ENCODE assay signal across 8 cellular contexts in the genomic region with DNA sequence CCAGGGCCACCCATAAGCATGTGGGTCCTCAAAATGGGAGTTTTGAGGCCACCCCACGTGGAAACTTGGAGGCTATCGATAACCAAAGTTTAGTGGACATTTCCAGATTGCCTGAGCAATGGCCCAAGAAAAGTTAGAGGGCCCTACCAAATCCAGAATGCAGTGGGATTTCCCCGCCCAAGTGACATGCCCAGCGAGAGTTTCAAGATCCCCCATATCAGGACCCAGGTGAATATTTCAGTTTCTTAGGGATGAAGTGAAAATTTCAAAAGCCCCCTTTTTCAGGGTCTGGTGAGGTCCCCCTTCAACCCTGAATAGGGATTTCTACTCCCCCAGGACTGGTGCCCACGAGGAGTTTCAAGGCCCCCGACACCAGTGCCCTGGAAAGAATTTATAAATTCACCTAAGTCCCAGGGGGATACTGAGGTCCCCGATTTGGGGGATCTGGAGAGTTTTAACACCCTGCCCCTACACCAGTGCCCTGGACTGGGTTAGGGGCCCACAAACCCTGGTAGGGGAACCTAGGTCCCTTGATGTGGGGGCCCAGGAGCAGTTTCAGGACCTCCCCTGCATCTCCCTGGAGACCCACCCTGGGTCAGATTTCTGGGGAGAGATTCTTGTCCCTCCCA. TPM values are rescaled to one million over a fixed set of nuclear protein-coding genes. Genes with fewer than 3 reads are reported as not detected.
DNase-seq lines count a peak whose midpoint lies in the region; ATAC-seq and TF ChIP-seq lines count a peak whose summit lies in the region.

No MANE protein-coding gene starts in this region.

- peak overlapping the region; percentile 93 for H3K27ac Mint-ChIP-seq in activated B cell treated with CpG ODN at 0.5 μM for 24 hours

- ATAC-seq in Right ventricle myocardium inferior (no peak), activated B cell treated with CpG ODN at 0.5 μM for 24 hours (ENCODE audit: low read depth) (no peak), left lung (no peak)

- H3K27ac ChIP-seq in left ventricle myocardium inferior (replicated peaks) (peak overlapping the region; percentile 89), left lung (peak overlapping the region; percentile 86 to 89), urinary bladder (ENCODE audit: low read depth) (no peak overlapping the region)

- H3K36me3 ChIP-seq in left ventricle myocardium inferior = no peaks in the 10 kb centered on the region
- H3K36me3 ChIP-seq in left lung = peaks cover 0 to 28% of the 10 kb centered on the region in 2 donors
- H3K36me3 ChIP-seq in urinary bladder (ENCODE audit: insufficient read depth) = no peaks in the 10 kb centered on the region

- H3K4me3 ChIP-seq in left ventricle myocardium inferior (peak overlapping the region; percentile 71), left lung (peak overlapping the region; percentile 21 to 66), urinary bladder (ENCODE audit: low read depth, low read length) (peak overlapping the region; percentile 38)

- H3K4me3 Mint-ChIP-seq in activated B cell treated with CpG ODN at 0.5 μM for 24 hours = peak overlapping the region; percentile 92

- H3K27me3 ChIP-seq in left ventricle myocardium inferior (ENCODE audit: low read depth) = peaks cover 27% of the 10 kb centered on the region
- no peaks in the 10 kb centered on the region for H3K27me3 ChIP-seq in left lung

- H3K4me1 ChIP-seq in left ventricle myocardium inferior (peaks cover 28% of the 10 kb centered on the region), left lung (peaks cover 0 to 52% of the 10 kb centered on the region in 2 donors), urinary bladder (ENCODE audit: insufficient read depth) (no peaks in the 10 kb centered on the region)

- H3K9me3 Mint-ChIP-seq in activated B cell treated with CpG ODN at 0.5 μM for 24 hours = no peaks in the 10 kb centered on the region

- H3K9me3 ChIP-seq in left ventricle myocardium inferior (replicated peaks) = no peaks in the 10 kb centered on the region
- no peaks in the 10 kb centered on the region for H3K9me3 ChIP-seq in left lung

- WGBS in urinary bladder = 88% methylated on average over 7 of the region's 7 CpGs

- no peak for TF ChIP-seq CTCF in left ventricle myocardium inferior (IDR thresholded peaks at IDR 0.05; ENCODE audit: borderline replicate concordance)
- no peak for TF ChIP-seq CTCF in activated B cell treated with CpG ODN at 0.5 μM for 24 hours (IDR thresholded peaks at IDR 0.05)
- TF ChIP-seq CTCF in left lung (IDR thresholded peaks at IDR 0.05) = no peak

- POLR2A ChIA-PET in activated B cell treated with CpG ODN at 0.5 μM for 24 hours (lab: Charles Lee) = interaction anchor here (0.5 to 3.3 kb wide), 18 partner anchors 9 to 984 kb away, joined by 3 to 60 read pairs (median 4); a partner anchor contains a TSS

- peaks cover 41% of the 10 kb centered on the region for H3K36me3 Mint-ChIP-seq in activated B cell treated with CpG ODN at 0.5 μM for 24 hours (ENCODE audit: low read depth)

- CTCF ChIA-PET in activated B cell treated with CpG ODN at 0.5 μM for 24 hours (lab: Charles Lee) = interaction anchor here (1.1 kb wide), 1 partner anchor 15 kb away, joined by 5 read pairs; a partner anchor contains a TSS

- H3K4me1 Mint-ChIP-seq in activated B cell treated with CpG ODN at 0.5 μM for 24 hours = peaks cover 49% of the 10 kb centered on the region

- no peaks in the 10 kb centered on the region for H3K27me3 Mint-ChIP-seq in activated B cell treated with CpG ODN at 0.5 μM for 24 hours

- no peak for DNase-seq in left ventricle myocardium inferior
- no peak for DNase-seq in Right ventricle myocardium inferior (ENCODE audit: missing footprints)
- no peak for DNase-seq in activated B cell treated with CpG ODN at 0.5 μM for 24 hours
- DNase-seq in left lung = no peak
- DNase-seq in UCSD-AML1 (lab: John Stamatoyannopoulos, UW; ENCODE audit: unreplicated experiment) = no peak
- DNase-seq in NCI-H1105 treated with DMSO at 0.1 percent for 48 hours (lab: John Stamatoyannopoulos, UW) = no peak
- DNase-seq in NCI-H1048 (lab: John Stamatoyannopoulos, UW) = no peak

- intact Hi-C loops in left ventricle myocardium inferior (cut with micrococcal nuclease) (no loop called here), Right ventricle myocardium inferior (cut with DNase I) (no loop called here), activated B cell treated with CpG ODN at 0.5 μM for 24 hours (cut with micrococcal nuclease) (loop anchor here (1.0 to 5.0 kb wide), 5 partner anchors 13 to 108 kb away; a partner anchor contains a TSS), left lung (cut with DNase I) (no loop called here)

RNA-seq across cellular contexts. Expression of a gene that starts 0.7 kb away (rescaled TPM):
- total RNA-seq in left ventricle myocardium inferior = 42.2 TPM
- total RNA-seq in Right ventricle myocardium inferior = 54.5 TPM
- 120 and 121 TPM in 2 replicates for total RNA-seq in activated B cell treated with CpG ODN at 0.5 μM for 24 hours
- total RNA-seq in left lung = 100 to 1,000 TPM in 1 of 2 donors, 10 to 100 TPM in 1; 90.2 to 104 TPM
- total RNA-seq in urinary bladder = 11.5 TPM
- polyA plus RNA-seq in urinary bladder = 103 TPM

RNA-seq across cellular contexts. Expression of a gene that starts 10.7 kb away (rescaled TPM):
- total RNA-seq in left ventricle myocardium inferior (not detected), Right ventricle myocardium inferior (not detected), activated B cell treated with CpG ODN at 0.5 μM for 24 hours (1.7 and 3.9 TPM in 2 replicates), left lung (1 to 10 TPM in 1 of 2 donors, under 1 TPM in 1; 0.61 to 1.4 TPM), urinary bladder (not detected)
- not detected for polyA plus RNA-seq in urinary bladder

RNA-seq across cellular contexts. Expression of a gene that starts 15.1 kb away (rescaled TPM):
- total RNA-seq in left ventricle myocardium inferior (19.6 TPM), Right ventricle myocardium inferior (19.9 TPM), activated B cell treated with CpG ODN at 0.5 μM for 24 hours (22.8 and 23.3 TPM in 2 replicates), left lung (10 to 100 TPM; 41.7 to 47.7 TPM), urinary bladder (25.7 TPM)
- polyA plus RNA-seq in urinary bladder = 66.4 TPM

RNA-seq across cellular contexts. Expression of a gene that starts 27.6 kb away (rescaled TPM):
- total RNA-seq in left ventricle myocardium inferior (36.9 TPM), Right ventricle myocardium inferior (29.0 TPM), activated B cell treated with CpG ODN at 0.5 μM for 24 hours (0.84 TPM in 1 of 2 replicates, not detected in the other), left lung (10 to 100 TPM; 21.9 to 59.5 TPM), urinary bladder (23.6 TPM)
- 289 TPM for polyA plus RNA-seq in urinary bladder

RNA-seq across cellular contexts. Expression of a gene that starts 43.7 kb away (rescaled TPM):
- 0.14 TPM for total RNA-seq in left ventricle myocardium inferior
- total RNA-seq in Right ventricle myocardium inferior = not detected
- not detected in 2 replicates for total RNA-seq in activated B cell treated with CpG ODN at 0.5 μM for 24 hours
- total RNA-seq in left lung = not detected
- total RNA-seq in urinary bladder = 0.53 TPM
- 0.82 TPM for polyA plus RNA-seq in urinary bladder
